15 cellular contexts compared by ENCODE assay signal in the genomic region with DNA sequence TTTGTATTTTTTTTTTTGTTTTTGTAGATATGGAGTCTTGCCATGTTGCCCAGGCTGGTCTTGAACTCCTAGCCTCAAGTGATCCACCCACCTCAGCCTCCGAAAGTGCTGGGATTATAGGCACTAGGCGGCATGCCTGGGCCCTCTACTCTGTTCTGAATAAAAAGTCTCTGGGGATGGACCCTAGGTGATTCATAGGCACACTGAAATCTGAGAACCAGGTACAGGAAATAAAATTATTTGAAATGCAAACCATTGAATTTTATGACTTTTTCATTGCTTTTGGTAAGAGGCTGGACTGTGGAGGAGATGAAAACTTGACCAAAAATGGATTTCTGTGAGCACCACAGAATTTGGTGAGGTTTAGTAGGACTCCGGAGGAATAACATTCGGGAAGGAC.
"Had no signal": no experiment of that assay in that cellular context is flagged by ENCODE, and none has a peak within 500 bp of the region (broad histone marks: within the 10 kb centered on the region; RNA-seq: fewer than 3 reads in every experiment).

No MANE protein-coding gene starts in this region.

- H3K79me2 ChIP-seq: parathyroid adenoma had no signal

- H3K27ac Mint-ChIP-seq: activated CD8-positive, alpha-beta T cell treated with anti-CD3 and anti-CD28 coated beads, Interleukin-2, amount 10 ng/mL, durations not matched to agents 7 days and 5 days; activated T-helper 17 cell treated with anti-CD3 and anti-CD28 coated beads, Interleukin-2, amount 50 U/mL, for 72 hours; neural progenitor cell had no signal

- H3K36me3 ChIP-seq: esophagus muscularis mucosa, neural progenitor cell, stomach, thoracic aorta had no signal

- H3K27me3 Mint-ChIP-seq: activated T-helper 17 cell treated with anti-CD3 and anti-CD28 coated beads, Interleukin-2, amount 50 U/mL, for 72 hours had no signal

- H3K4me2 ChIP-seq: neural progenitor cell had no signal

- DNase-seq: activated CD4-positive, alpha-beta T cell treated with anti-CD3 and anti-CD28 coated beads for 48 hours; activated CD8-positive, alpha-beta T cell treated with anti-CD3 and anti-CD28 coated beads, Interleukin-2, amount 10 ng/mL, durations not matched to agents 7 days and 5 days; dorsolateral prefrontal cortex; mammary epithelial cell; retina; stimulated activated CD4-positive, alpha-beta T cell treated with anti-CD3 and anti-CD28 coated beads, Interleukin-15, amount 100 ng/mL, for 24 hours; stimulated activated CD4-positive, alpha-beta T cell treated with anti-CD3 and anti-CD28 coated beads, Interleukin-4, amount 100 ng/mL, for 24 hours; stomach had no signal

- H2AFZ ChIP-seq: neural progenitor cell, parathyroid adenoma had no signal

- H3K27me3 ChIP-seq: dorsolateral prefrontal cortex, esophagus muscularis mucosa, neural progenitor cell, stomach had no signal

- H3K4me3 ChIP-seq: dorsolateral prefrontal cortex, esophagus muscularis mucosa, neural progenitor cell, stomach, thoracic aorta had no signal

- H3K9me3 Mint-ChIP-seq: activated naive CD4-positive, alpha-beta T cell treated with anti-CD3 and anti-CD28 coated beads, Interleukin-2, amount 50 U/mL, for 72 hours; activated T-helper 17 cell treated with anti-CD3 and anti-CD28 coated beads, Interleukin-2, amount 50 U/mL, for 72 hours; neural progenitor cell; T-helper 1 cell treated with Interleukin-12 subunit alpha and Interleukin-12 subunit beta and Interleukin-4 antibody, amounts not matched to agents 30 μg/mL and 1 μg/mL, for 36 hours had no signal

- ATAC-seq: activated CD8-positive, alpha-beta T cell treated with anti-CD3 and anti-CD28 coated beads, Interleukin-2, amount 10 ng/mL, durations not matched to agents 7 days and 5 days; activated naive CD4-positive, alpha-beta T cell treated with anti-CD3 and anti-CD28 coated beads, Interleukin-2, amount 50 U/mL, for 72 hours; activated T-helper 17 cell treated with anti-CD3 and anti-CD28 coated beads, Interleukin-2, amount 50 U/mL, for 72 hours had no signal

- H3K4me1 ChIP-seq: parathyroid adenoma had no signal

- H3K9me3 ChIP-seq: esophagus muscularis mucosa, stomach, thoracic aorta had no signal

- H3K4me3 Mint-ChIP-seq: activated CD8-positive, alpha-beta T cell treated with anti-CD3 and anti-CD28 coated beads, Interleukin-2, amount 10 ng/mL, durations not matched to agents 7 days and 5 days; activated T-helper 17 cell treated with anti-CD3 and anti-CD28 coated beads, Interleukin-2, amount 50 U/mL, for 72 hours; neural progenitor cell; T-helper 1 cell treated with Interleukin-12 subunit alpha and Interleukin-12 subunit beta and Interleukin-4 antibody, amounts not matched to agents 30 μg/mL and 1 μg/mL, for 36 hours had no signal

- H3K27ac ChIP-seq: dorsolateral prefrontal cortex, esophagus muscularis mucosa, neural progenitor cell, parathyroid adenoma, stomach, thoracic aorta had no signal
